In genomic region chr1:111127923-111128643, GRCh38 we compare ENCODE assay signal across 9 cellular contexts. TPM values are rescaled to one million over a fixed set of nuclear protein-coding genes. Genes with fewer than 3 reads are reported as not detected.
DNase-seq lines count a peak whose midpoint lies in the region; ATAC-seq and TF ChIP-seq lines count a peak whose summit lies in the region.
"Had no signal": no experiment of that assay in that cellular context is flagged by ENCODE, and none has a peak within 500 bp of the region (broad histone marks: within the 10 kb centered on the region; RNA-seq: fewer than 3 reads in every experiment).

No MANE protein-coding gene starts in this region.

- peak overlapping the region; percentile 1 for H3K27ac Mint-ChIP-seq in activated CD4-positive, alpha-beta T cell treated with anti-CD3 and anti-CD28 coated beads, Interleukin-2, amount 10 ng/mL, durations not matched to agents 7 days and 5 days
- H3K27ac Mint-ChIP-seq in nephron progenitor cell, result no peak overlapping the region

- H3K9me3 ChIP-seq in neutrophil, result no peaks in the 10 kb centered on the region
- H3K9me3 ChIP-seq in prostate gland, result no peaks in the 10 kb centered on the region

- peak overlapping the region; percentile 59 for H3K27ac ChIP-seq in neutrophil
- no peak overlapping the region for H3K27ac ChIP-seq in prostate gland
- H3K27ac ChIP-seq: cardiac muscle cell had no signal

- H3K27me3 ChIP-seq in neutrophil (no peaks in the 10 kb centered on the region), prostate gland (replicated peaks; ENCODE audit: insufficient read depth) (no peaks in the 10 kb centered on the region)
- H3K27me3 ChIP-seq: cardiac muscle cell had no signal

- TF ChIP-seq CTCF in neutrophil (IDR thresholded peaks at IDR 0.05), result no peak
- TF ChIP-seq CTCF in prostate gland (IDR thresholded peaks at IDR 0.05), result no peak
- no peak for TF ChIP-seq CTCF in nephron progenitor cell (IDR thresholded peaks at IDR 0.05)

- no peak for TF ChIP-seq POLR2A in prostate gland (IDR thresholded peaks at IDR 0.05)

- WGBS in prostate gland, result 86% methylated on average over 3 of the region's 3 CpGs

- H3K4me3 ChIP-seq in neutrophil (ENCODE audit: low read depth in 1 of 2, low read length in 1 of 2), result no peak overlapping the region
- no peak overlapping the region for H3K4me3 ChIP-seq in prostate gland
- H3K4me3 ChIP-seq: cardiac muscle cell had no signal

- ATAC-seq in HG02623 (IDR thresholded peaks at IDR 0.05; ENCODE audit: unreplicated experiment), result peak; percentile 83

- intact Hi-C loops in prostate gland (cut with DNase I), result no loop called here

- H3K4me3 Mint-ChIP-seq in activated CD4-positive, alpha-beta T cell treated with anti-CD3 and anti-CD28 coated beads, Interleukin-2, amount 10 ng/mL, durations not matched to agents 7 days and 5 days, result peak overlapping the region; percentile 0
- no peak overlapping the region for H3K4me3 Mint-ChIP-seq in nephron progenitor cell

- DNase-seq in activated CD4-positive, alpha-beta T cell treated with anti-CD3 and anti-CD28 coated beads, Interleukin-2, amount 10 ng/mL, durations not matched to agents 7 days and 5 days, result no peak
- DNase-seq in activated CD4-positive, alpha-beta T cell treated with anti-CD3 and anti-CD28 coated beads, Interleukin-2, amount 50 U/mL, for 4 hours, result no peak
- DNase-seq in MV-4-11 (lab: John Stamatoyannopoulos, UW), result peak; percentile 91
- no peak for DNase-seq in prostate gland (ENCODE audit: low spot score)
- no peak for DNase-seq in cerebellar nuclear complex (lab: John Stamatoyannopoulos, UW)
- DNase-seq in nephron progenitor cell, result no peak

- no peaks in the 10 kb centered on the region for H3K27me3 Mint-ChIP-seq in activated CD4-positive, alpha-beta T cell treated with anti-CD3 and anti-CD28 coated beads, Interleukin-2, amount 10 ng/mL, durations not matched to agents 7 days and 5 days
- no peaks in the 10 kb centered on the region for H3K27me3 Mint-ChIP-seq in nephron progenitor cell (ENCODE audit: low read depth, poor library complexity)

- H3K9me3 Mint-ChIP-seq in activated CD4-positive, alpha-beta T cell treated with anti-CD3 and anti-CD28 coated beads, Interleukin-2, amount 10 ng/mL, durations not matched to agents 7 days and 5 days, result no peaks in the 10 kb centered on the region
- H3K9me3 Mint-ChIP-seq in nephron progenitor cell, result no peaks in the 10 kb centered on the region

- H3K36me3 ChIP-seq in neutrophil (peaks cover 54% of the 10 kb centered on the region), prostate gland (no peaks in the 10 kb centered on the region)

- CTCF ChIA-PET in activated CD4-positive, alpha-beta T cell treated with anti-CD3 and anti-CD28 coated beads, Interleukin-2, amount 10 ng/mL, durations not matched to agents 7 days and 5 days (lab: Charles Lee), result no interaction called here

- H3K4me1 ChIP-seq in neutrophil (ENCODE audit: control insufficient read depth in 1 of 2, insufficient read depth in 1 of 2, low read depth in 1 of 2, low read length in 1 of 2), result peaks cover 14 to 17% of the 10 kb centered on the region in 2 experiments
- no peaks in the 10 kb centered on the region for H3K4me1 ChIP-seq in prostate gland (replicated peaks)

- H3K36me3 Mint-ChIP-seq in activated CD4-positive, alpha-beta T cell treated with anti-CD3 and anti-CD28 coated beads, Interleukin-2, amount 10 ng/mL, durations not matched to agents 7 days and 5 days (ENCODE audit: low read depth), result peaks cover 59% of the 10 kb centered on the region
- H3K36me3 Mint-ChIP-seq in nephron progenitor cell (ENCODE audit: low read depth), result peaks cover 62% of the 10 kb centered on the region

- peaks cover 24% of the 10 kb centered on the region for H3K4me1 Mint-ChIP-seq in activated CD4-positive, alpha-beta T cell treated with anti-CD3 and anti-CD28 coated beads, Interleukin-2, amount 10 ng/mL, durations not matched to agents 7 days and 5 days
- peaks cover 12% of the 10 kb centered on the region for H3K4me1 Mint-ChIP-seq in nephron progenitor cell

- POLR2A ChIA-PET in activated CD4-positive, alpha-beta T cell treated with anti-CD3 and anti-CD28 coated beads, Interleukin-2, amount 10 ng/mL, durations not matched to agents 7 days and 5 days (lab: Charles Lee), result no interaction called here

RNA-seq across cellular contexts. Expression of gene DRAM2, which starts 11.8 kb away (rescaled TPM):
- 10 to 100 TPM; 29.3 to 37.0 TPM for total RNA-seq in activated CD4-positive, alpha-beta T cell treated with anti-CD3 and anti-CD28 coated beads, Interleukin-2, amount 10 ng/mL, durations not matched to agents 7 days and 5 days
- 10 to 100 TPM; 33.3 to 47.8 TPM for total RNA-seq in prostate gland

RNA-seq across cellular contexts. Expression of gene CEPT1, which starts 11.9 kb away (rescaled TPM):
- total RNA-seq in activated CD4-positive, alpha-beta T cell treated with anti-CD3 and anti-CD28 coated beads, Interleukin-2, amount 10 ng/mL, durations not matched to agents 7 days and 5 days, result 10 to 100 TPM; 42.1 to 50.2 TPM
- 10 to 100 TPM; 32.2 to 52.5 TPM for total RNA-seq in prostate gland
